ENCODE assay signal across 1 cellular context in genomic region chr1:74465193-74465681, GRCh38.
TF ChIP-seq lines count a peak whose summit lies in the region.

No MANE protein-coding gene starts in this region.

TF ChIP-seq in HepG2, 621 proteins besides CTCF, POLR2A, EP300 and RAD21:
- TF ChIP-seq, protein P1, sequence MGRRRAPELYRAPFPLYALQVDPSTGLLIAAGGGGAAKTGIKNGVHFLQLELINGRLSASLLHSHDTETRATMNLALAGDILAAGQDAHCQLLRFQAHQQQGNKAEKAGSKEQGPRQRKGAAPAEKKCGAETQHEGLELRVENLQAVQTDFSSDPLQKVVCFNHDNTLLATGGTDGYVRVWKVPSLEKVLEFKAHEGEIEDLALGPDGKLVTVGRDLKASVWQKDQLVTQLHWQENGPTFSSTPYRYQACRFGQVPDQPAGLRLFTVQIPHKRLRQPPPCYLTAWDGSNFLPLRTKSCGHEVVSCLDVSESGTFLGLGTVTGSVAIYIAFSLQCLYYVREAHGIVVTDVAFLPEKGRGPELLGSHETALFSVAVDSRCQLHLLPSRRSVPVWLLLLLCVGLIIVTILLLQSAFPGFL (CRISPR knock-in tag; IDR thresholded peaks at IDR 0.05): no peak
- no peak for TF ChIP-seq ZFP36 (IDR thresholded peaks at IDR 0.05; ENCODE audit: borderline replicate concordance, low read depth, low read length, partially characterized antibody)
- TF ChIP-seq TBP (CRISPR knock-in tag; IDR thresholded peaks at IDR 0.05): no peak
- no peak for TF ChIP-seq ZSCAN25 (CRISPR knock-in tag; IDR thresholded peaks at IDR 0.05)
- no peak for TF ChIP-seq ZNF468 (CRISPR knock-in tag; IDR thresholded peaks at IDR 0.05)
- TF ChIP-seq ZNF12 (CRISPR knock-in tag; IDR thresholded peaks at IDR 0.05): no peak
- TF ChIP-seq, protein P2, sequence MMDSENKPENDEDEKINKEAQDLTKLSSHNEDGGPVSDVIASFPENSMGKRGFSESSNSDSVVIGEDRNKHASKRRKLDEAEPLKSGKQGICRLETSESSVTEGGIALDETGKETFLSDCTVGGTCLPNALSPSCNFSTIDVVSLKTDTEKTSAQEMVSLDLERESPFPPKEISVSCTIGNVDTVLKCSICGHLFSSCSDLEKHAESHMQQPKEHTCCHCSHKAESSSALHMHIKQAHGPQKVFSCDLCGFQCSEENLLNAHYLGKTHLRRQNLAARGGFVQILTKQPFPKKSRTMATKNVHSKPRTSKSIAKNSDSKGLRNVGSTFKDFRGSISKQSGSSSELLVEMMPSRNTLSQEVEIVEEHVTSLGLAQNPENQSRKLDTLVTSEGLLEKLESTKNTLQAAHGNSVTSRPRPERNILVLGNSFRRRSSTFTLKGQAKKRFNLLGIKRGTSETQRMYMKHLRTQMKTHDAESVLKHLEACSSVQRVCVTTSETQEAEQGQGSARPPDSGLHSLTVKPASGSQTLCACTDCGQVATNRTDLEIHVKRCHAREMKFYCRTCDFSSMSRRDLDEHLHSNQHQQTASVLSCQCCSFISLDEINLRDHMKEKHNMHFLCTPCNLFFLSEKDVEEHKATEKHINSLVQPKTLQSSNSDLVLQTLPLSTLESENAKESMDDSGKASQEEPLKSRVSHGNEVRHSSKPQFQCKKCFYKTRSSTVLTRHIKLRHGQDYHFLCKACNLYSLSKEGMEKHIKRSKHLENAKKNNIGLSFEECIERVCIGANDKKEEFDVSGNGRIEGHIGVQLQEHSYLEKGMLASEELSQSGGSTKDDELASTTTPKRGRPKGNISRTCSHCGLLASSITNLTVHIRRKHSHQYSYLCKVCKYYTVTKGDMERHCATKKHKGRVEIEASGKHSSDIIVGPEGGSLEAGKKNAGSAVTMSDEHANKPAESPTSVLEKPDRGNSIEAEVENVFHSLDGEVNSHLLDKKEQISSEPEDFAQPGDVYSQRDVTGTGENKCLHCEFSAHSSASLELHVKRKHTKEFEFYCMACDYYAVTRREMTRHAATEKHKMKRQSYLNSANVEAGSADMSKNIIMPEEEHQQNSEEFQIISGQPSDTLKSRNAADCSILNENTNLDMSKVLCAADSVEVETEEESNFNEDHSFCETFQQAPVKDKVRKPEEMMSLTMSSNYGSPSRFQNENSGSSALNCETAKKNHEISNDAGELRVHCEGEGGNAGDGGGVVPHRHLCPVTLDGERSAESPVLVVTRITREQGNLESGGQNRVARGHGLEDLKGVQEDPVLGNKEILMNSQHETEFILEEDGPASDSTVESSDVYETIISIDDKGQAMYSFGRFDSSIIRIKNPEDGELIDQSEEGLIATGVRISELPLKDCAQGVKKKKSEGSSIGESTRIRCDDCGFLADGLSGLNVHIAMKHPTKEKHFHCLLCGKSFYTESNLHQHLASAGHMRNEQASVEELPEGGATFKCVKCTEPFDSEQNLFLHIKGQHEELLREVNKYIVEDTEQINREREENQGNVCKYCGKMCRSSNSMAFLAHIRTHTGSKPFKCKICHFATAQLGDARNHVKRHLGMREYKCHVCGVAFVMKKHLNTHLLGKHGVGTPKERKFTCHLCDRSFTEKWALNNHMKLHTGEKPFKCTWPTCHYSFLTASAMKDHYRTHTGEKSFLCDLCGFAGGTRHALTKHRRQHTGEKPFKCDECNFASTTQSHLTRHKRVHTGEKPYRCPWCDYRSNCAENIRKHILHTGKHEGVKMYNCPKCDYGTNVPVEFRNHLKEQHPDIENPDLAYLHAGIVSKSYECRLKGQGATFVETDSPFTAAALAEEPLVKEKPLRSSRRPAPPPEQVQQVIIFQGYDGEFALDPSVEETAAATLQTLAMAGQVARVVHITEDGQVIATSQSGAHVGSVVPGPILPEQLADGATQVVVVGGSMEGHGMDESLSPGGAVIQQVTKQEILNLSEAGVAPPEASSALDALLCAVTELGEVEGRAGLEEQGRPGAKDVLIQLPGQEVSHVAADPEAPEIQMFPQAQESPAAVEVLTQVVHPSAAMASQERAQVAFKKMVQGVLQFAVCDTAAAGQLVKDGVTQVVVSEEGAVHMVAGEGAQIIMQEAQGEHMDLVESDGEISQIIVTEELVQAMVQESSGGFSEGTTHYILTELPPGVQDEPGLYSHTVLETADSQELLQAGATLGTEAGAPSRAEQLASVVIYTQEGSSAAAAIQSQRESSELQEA (CRISPR knock-in tag; IDR thresholded peaks at IDR 0.05; ENCODE audit: not compliant biosample characterization): no peak
- no peak for TF ChIP-seq MTA3 (CRISPR knock-in tag; IDR thresholded peaks at IDR 0.05)
- TF ChIP-seq CENPX (CRISPR knock-in tag; IDR thresholded peaks at IDR 0.05): no peak
- no peak for TF ChIP-seq SOX6 (IDR thresholded peaks at IDR 0.05)
- no peak for TF ChIP-seq SOX6 (CRISPR knock-in tag; IDR thresholded peaks at IDR 0.05)
- no peak for TF ChIP-seq ZNF83 (CRISPR knock-in tag; IDR thresholded peaks at IDR 0.05; ENCODE audit: borderline replicate concordance)
- TF ChIP-seq, protein P3, sequence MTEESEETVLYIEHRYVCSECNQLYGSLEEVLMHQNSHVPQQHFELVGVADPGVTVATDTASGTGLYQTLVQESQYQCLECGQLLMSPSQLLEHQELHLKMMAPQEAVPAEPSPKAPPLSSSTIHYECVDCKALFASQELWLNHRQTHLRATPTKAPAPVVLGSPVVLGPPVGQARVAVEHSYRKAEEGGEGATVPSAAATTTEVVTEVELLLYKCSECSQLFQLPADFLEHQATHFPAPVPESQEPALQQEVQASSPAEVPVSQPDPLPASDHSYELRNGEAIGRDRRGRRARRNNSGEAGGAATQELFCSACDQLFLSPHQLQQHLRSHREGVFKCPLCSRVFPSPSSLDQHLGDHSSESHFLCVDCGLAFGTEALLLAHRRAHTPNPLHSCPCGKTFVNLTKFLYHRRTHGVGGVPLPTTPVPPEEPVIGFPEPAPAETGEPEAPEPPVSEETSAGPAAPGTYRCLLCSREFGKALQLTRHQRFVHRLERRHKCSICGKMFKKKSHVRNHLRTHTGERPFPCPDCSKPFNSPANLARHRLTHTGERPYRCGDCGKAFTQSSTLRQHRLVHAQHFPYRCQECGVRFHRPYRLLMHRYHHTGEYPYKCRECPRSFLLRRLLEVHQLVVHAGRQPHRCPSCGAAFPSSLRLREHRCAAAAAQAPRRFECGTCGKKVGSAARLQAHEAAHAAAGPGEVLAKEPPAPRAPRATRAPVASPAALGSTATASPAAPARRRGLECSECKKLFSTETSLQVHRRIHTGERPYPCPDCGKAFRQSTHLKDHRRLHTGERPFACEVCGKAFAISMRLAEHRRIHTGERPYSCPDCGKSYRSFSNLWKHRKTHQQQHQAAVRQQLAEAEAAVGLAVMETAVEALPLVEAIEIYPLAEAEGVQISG (CRISPR knock-in tag; IDR thresholded peaks at IDR 0.05): no peak
- no peak for TF ChIP-seq ZNF331 (CRISPR knock-in tag; IDR thresholded peaks at IDR 0.05)
- TF ChIP-seq, protein P4, sequence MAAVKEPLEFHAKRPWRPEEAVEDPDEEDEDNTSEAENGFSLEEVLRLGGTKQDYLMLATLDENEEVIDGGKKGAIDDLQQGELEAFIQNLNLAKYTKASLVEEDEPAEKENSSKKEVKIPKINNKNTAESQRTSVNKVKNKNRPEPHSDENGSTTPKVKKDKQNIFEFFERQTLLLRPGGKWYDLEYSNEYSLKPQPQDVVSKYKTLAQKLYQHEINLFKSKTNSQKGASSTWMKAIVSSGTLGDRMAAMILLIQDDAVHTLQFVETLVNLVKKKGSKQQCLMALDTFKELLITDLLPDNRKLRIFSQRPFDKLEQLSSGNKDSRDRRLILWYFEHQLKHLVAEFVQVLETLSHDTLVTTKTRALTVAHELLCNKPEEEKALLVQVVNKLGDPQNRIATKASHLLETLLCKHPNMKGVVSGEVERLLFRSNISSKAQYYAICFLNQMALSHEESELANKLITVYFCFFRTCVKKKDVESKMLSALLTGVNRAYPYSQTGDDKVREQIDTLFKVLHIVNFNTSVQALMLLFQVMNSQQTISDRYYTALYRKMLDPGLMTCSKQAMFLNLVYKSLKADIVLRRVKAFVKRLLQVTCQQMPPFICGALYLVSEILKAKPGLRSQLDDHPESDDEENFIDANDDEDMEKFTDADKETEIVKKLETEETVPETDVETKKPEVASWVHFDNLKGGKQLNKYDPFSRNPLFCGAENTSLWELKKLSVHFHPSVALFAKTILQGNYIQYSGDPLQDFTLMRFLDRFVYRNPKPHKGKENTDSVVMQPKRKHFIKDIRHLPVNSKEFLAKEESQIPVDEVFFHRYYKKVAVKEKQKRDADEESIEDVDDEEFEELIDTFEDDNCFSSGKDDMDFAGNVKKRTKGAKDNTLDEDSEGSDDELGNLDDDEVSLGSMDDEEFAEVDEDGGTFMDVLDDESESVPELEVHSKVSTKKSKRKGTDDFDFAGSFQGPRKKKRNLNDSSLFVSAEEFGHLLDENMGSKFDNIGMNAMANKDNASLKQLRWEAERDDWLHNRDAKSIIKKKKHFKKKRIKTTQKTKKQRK (IDR thresholded peaks at IDR 0.05; ENCODE audit: low read length): no peak
- TF ChIP-seq RCOR2 (CRISPR knock-in tag; IDR thresholded peaks at IDR 0.05): no peak
- no peak for TF ChIP-seq MBNL3 (CRISPR knock-in tag; conservative IDR thresholded peaks at IDR 0.05)
